8 cellular contexts compared by ENCODE assay signal in genomic region chr10:92593553-92594046, GRCh38. TPM values are rescaled to one million over a fixed set of nuclear protein-coding genes. Genes with fewer than 3 reads are reported as not detected.
A peak's percentile ranks its signal among the peaks of the same experiment; 100 is the strongest.
DNase-seq lines count a peak whose midpoint lies in the region; ATAC-seq, FAIRE-seq and TF ChIP-seq lines count a peak whose summit lies in the region.

No MANE protein-coding gene starts in this region.

- H3F3A ChIP-seq in PC-9 (ENCODE audit: insufficient read depth, low read depth): peaks cover 31% of the 10 kb centered on the region

- peak overlapping the region; percentile 97 for H3K27ac ChIP-seq in PC-9
- H3K27ac ChIP-seq in esophagus squamous epithelium: peak overlapping the region; percentile 94 to 96 (median 95)
- H3K27ac ChIP-seq in rectal smooth muscle tissue (ENCODE audit: low read depth, low read length): no peak overlapping the region

- no TSS peak for BruUV-seq in PC-9 (replicated peaks; lab: Mats Ljungman, UMichigan)

- H3K4me2 ChIP-seq in PC-9: peak overlapping the region; percentile 98

- DNase-seq in GM19239 (ENCODE audit: insufficient read length, low spot score) (no peak), PC-9 (no peak), esophagus squamous epithelium (lab: John Stamatoyannopoulos, UW) (no peak), Kasumi-1 (lab: John Stamatoyannopoulos, UW) (no peak), NCI-H345 treated with DMSO at 0.1 percent for 48 hours (lab: John Stamatoyannopoulos, UW; ENCODE audit: unreplicated experiment) (no peak), islet precursor cell (no peak)

- TF ChIP-seq CTCF in PC-9 (conservative IDR thresholded peaks at IDR 0.05) (no peak), esophagus squamous epithelium (IDR thresholded peaks at IDR 0.05) (no peak)

- POLR2A ChIA-PET in PC-9 (lab: Charles Lee; ENCODE audit: unreplicated experiment): no interaction called here

- H3K4me3 ChIP-seq in PC-9: peak overlapping the region; percentile 93
- peak overlapping the region; percentile 53 to 95 (median 78) for H3K4me3 ChIP-seq in esophagus squamous epithelium
- peak overlapping the region; percentile 73 for H3K4me3 ChIP-seq in rectal smooth muscle tissue (ENCODE audit: low read length)

- no peak overlapping the region for H3K9ac ChIP-seq in rectal smooth muscle tissue (ENCODE audit: low read length)

- CTCF ChIA-PET in PC-9 (lab: Charles Lee): no interaction called here

- H3K36me3 ChIP-seq in PC-9 (ENCODE audit: low read depth) (no peaks in the 10 kb centered on the region), esophagus squamous epithelium (no peaks in the 10 kb centered on the region), rectal smooth muscle tissue (ENCODE audit: control insufficient read depth, insufficient read depth, low read length) (no peaks in the 10 kb centered on the region)

- H2AFZ ChIP-seq in PC-9: peak overlapping the region; percentile 94

- 1% methylated on average over 8 of the region's 8 CpGs for WGBS in esophagus squamous epithelium, 2 donors

- intact Hi-C loops in PC-9 (cut with micrococcal nuclease; ENCODE audit: unreplicated experiment): no loop called here
- intact Hi-C loops in esophagus squamous epithelium (cut with DNase I): no loop called here

- H3K27me3 ChIP-seq in PC-9 (ENCODE audit: insufficient read depth, low read depth) (no peaks in the 10 kb centered on the region), esophagus squamous epithelium (no peaks in the 10 kb centered on the region), rectal smooth muscle tissue (ENCODE audit: control insufficient read depth, insufficient read depth, low read length) (no peaks in the 10 kb centered on the region)

- no peaks in the 10 kb centered on the region for H4K20me1 ChIP-seq in PC-9 (ENCODE audit: insufficient read depth)

- H3K9me3 ChIP-seq in PC-9 (ENCODE audit: insufficient read depth, low read depth) (no peaks in the 10 kb centered on the region), esophagus squamous epithelium (no peaks in the 10 kb centered on the region)

- no peak for ATAC-seq in GM19351 (IDR thresholded peaks at IDR 0.05; ENCODE audit: unreplicated experiment)

- peak; percentile 21 for FAIRE-seq in GM19239 (lab: Jason Lieb, UNC)

- H3K9me2 ChIP-seq in PC-9 (ENCODE audit: insufficient read depth): no peaks in the 10 kb centered on the region

- H3K79me2 ChIP-seq in PC-9 (ENCODE audit: low read depth): peaks cover 57% of the 10 kb centered on the region

- TF ChIP-seq POLR2A in esophagus squamous epithelium (IDR thresholded peaks at IDR 0.05): no peak

- H3K4me1 ChIP-seq in PC-9 (replicated peaks; ENCODE audit: insufficient read depth): peaks cover 34% of the 10 kb centered on the region
- H3K4me1 ChIP-seq in esophagus squamous epithelium: peaks cover 10 to 41% (median 15%) of the 10 kb centered on the region in 3 donors
- peaks cover 2% of the 10 kb centered on the region for H3K4me1 ChIP-seq in rectal smooth muscle tissue (ENCODE audit: control insufficient read depth, insufficient read depth, low read length)

RNA-seq across cellular contexts. Expression of gene KIF11, which starts 0.7 kb away (rescaled TPM):
- 21.7 and 35.7 TPM in 2 replicates for total RNA-seq in PC-9 (2021)
- total RNA-seq in esophagus squamous epithelium: 10 to 100 TPM in 2 of 4 donors, 1 to 10 TPM in 2; 7.4 to 21.5 (median 14.4) TPM

RNA-seq across cellular contexts. Expression of gene IDE, which starts 19.7 kb away (rescaled TPM):
- total RNA-seq in PC-9 (2021) (26.5 and 41.2 TPM in 2 replicates), esophagus squamous epithelium (10 to 100 TPM; 26.7 to 36.8 (median 29.5) TPM)
